In the genomic region with DNA sequence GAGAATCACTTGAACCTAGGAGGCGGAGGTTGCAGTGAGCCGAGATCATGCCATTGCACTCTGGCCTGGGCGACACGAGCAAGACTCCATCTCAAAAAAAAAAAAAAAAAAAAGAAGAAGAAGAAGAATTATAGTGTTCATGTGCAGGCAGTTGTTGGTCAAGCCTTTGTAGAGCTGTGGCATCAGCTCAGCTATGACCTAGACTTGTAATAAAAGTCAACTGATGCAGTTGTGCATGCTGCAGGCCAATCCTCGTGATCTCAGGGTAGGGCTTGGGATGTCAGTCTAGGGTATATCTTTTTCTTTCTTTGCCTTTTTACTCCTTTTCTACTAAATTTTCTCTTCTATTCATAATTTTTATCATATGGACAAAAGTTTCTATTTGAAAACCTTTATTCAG, we compare ENCODE assay signal across 22 cellular contexts.
"Had no signal": no experiment of that assay in that cellular context is flagged by ENCODE, and none has a peak within 500 bp of the region (broad histone marks: within the 10 kb centered on the region; RNA-seq: fewer than 3 reads in every experiment).

No MANE protein-coding gene starts in this region.

- FAIRE-seq: colon, endothelial cell of umbilical vein, frontal cortex, islet of Langerhans had no signal

- H3K27ac ChIP-seq: coronary artery, dorsolateral prefrontal cortex, esophagus muscularis mucosa, left lung, lower lobe of right lung had no signal

- H3K9me3 ChIP-seq: esophagus muscularis mucosa, heart right ventricle, left lung, lower lobe of right lung, mucosa of descending colon had no signal

- DNase-seq: dermis blood vessel endothelial cell; dorsolateral prefrontal cortex; effector CD4-positive, alpha-beta T cell; effector memory CD4-positive, alpha-beta T cell; glutamatergic neuron; head of caudate nucleus; heart right ventricle; hippocampal formation; left cardiac atrium; left lung; left ventricle myocardium superior; lower lobe of right lung; mesenchymal stem cell; mucosa of descending colon; naive B cell had no signal

- H3K36me3 ChIP-seq: esophagus muscularis mucosa, heart right ventricle, left lung, lower lobe of right lung had no signal

- H3K4me3 ChIP-seq: coronary artery, dorsolateral prefrontal cortex, esophagus muscularis mucosa, heart right ventricle, left lung, lower lobe of right lung, mucosa of descending colon had no signal

- H3K27me3 ChIP-seq: esophagus muscularis mucosa, foreskin keratinocyte, heart right ventricle, left lung had no signal

- ATAC-seq: left cardiac atrium, left lung, lower lobe of right lung, mucosa of descending colon had no signal
